In the genomic region with DNA sequence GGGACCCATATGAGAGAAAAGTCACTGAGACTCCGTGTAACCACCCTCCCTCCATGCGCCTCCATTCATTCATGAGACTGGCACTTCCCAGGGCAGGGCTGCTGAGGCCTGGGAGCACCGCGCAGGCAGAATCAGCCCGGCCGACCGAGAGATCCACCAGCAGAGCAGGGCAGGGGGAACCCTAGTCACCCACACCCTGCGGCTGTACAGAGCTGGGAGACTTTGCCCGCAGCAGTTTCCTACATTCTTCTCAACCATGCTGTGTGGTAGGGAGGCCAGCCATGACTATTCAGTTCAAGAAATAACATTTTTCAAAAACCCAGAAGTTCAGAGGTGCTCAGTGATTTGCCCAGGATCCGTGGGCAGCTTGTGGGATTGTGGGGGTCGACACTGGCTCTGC, we compare ENCODE assay signal across 19 cellular contexts.
DNase-seq lines count a peak whose midpoint lies in the region; ATAC-seq and TF ChIP-seq lines count a peak whose summit lies in the region.
"Had no signal": no experiment of that assay in that cellular context is flagged by ENCODE, and none has a peak within 500 bp of the region (broad histone marks: within the 10 kb centered on the region; RNA-seq: fewer than 3 reads in every experiment).

No MANE protein-coding gene starts in this region.

- no peak overlapping the region for H3K4me3 Mint-ChIP-seq in stimulated activated naive CD8-positive, alpha-beta T cell treated with anti-CD3 and anti-CD28 coated beads, Interleukin-15, amount 100 ng/mL, for 72 hours
- H3K4me3 Mint-ChIP-seq in CD8-positive, alpha-beta T cell: no peak overlapping the region
- H3K4me3 Mint-ChIP-seq: activated CD4-positive, alpha-beta T cell treated with anti-CD3 and anti-CD28 coated beads, Interleukin-2, amount 10 ng/mL, durations not matched to agents 7 days and 5 days; activated naive CD4-positive, alpha-beta T cell treated with anti-CD3 and anti-CD28 coated beads, Interleukin-2, amount 10 ng/mL, durations not matched to agents 7 days and 5 days; IgD-negative memory B cell; naive B cell had no signal

- H3K9me3 ChIP-seq in right atrium auricular region: no peaks in the 10 kb centered on the region
- no peaks in the 10 kb centered on the region for H3K9me3 ChIP-seq in psoas muscle
- H3K9me3 ChIP-seq in gastroesophageal sphincter: no peaks in the 10 kb centered on the region
- H3K9me3 ChIP-seq in CD8-positive, alpha-beta T cell (ENCODE audit: low read length): no peaks in the 10 kb centered on the region
- H3K9me3 ChIP-seq in MM.1S (replicated peaks; ENCODE audit: insufficient read depth, low read length): no peaks in the 10 kb centered on the region
- H3K9me3 ChIP-seq: spleen, thoracic aorta had no signal

- H3K27me3 ChIP-seq in right atrium auricular region: no peaks in the 10 kb centered on the region
- peaks cover 0 to 1% (median 0%) of the 10 kb centered on the region in 3 donors for H3K27me3 ChIP-seq in psoas muscle (ENCODE audit: insufficient read depth in 3 of 3, low read length in 2 of 3)
- H3K27me3 ChIP-seq in gastroesophageal sphincter: no peaks in the 10 kb centered on the region
- no peaks in the 10 kb centered on the region for H3K27me3 ChIP-seq in CD8-positive, alpha-beta T cell (ENCODE audit: insufficient read depth, low read length)
- peaks cover 74% of the 10 kb centered on the region for H3K27me3 ChIP-seq in MM.1S (replicated peaks; ENCODE audit: insufficient read depth, low read length)
- H3K27me3 ChIP-seq: foreskin keratinocyte, spleen had no signal

- no peak overlapping the region for H2AFZ ChIP-seq in MM.1S (ENCODE audit: low read length)
- H2AFZ ChIP-seq: parathyroid adenoma had no signal

- POLR2A ChIA-PET in CD8-positive, alpha-beta T cell (lab: Charles Lee): no interaction called here

- no peak for DNase-seq in stimulated activated naive CD8-positive, alpha-beta T cell treated with anti-CD3 and anti-CD28 coated beads, Interleukin-15, Interleukin-2, amounts not matched to agents 100 U/mL and 50 U/mL, for 24 hours
- no peak for DNase-seq in stimulated activated naive CD8-positive, alpha-beta T cell treated with anti-CD3 and anti-CD28 coated beads, Interleukin-15, amount 100 ng/mL, for 72 hours
- DNase-seq in right atrium auricular region (ENCODE audit: low spot score): no peak
- no peak for DNase-seq in psoas muscle
- DNase-seq in CD8-positive, alpha-beta T cell: no peak
- no peak for DNase-seq in MM.1S
- no peak for DNase-seq in NCI-H1417 (lab: John Stamatoyannopoulos, UW)
- DNase-seq: activated CD4-positive, alpha-beta T cell treated with anti-CD3 and anti-CD28 coated beads, Interleukin-2, amount 10 ng/mL, durations not matched to agents 7 days and 5 days; activated naive CD4-positive, alpha-beta T cell treated with anti-CD3 and anti-CD28 coated beads, Interleukin-2, amount 10 ng/mL, durations not matched to agents 7 days and 5 days; foreskin keratinocyte; naive B cell; NCI-H1694; spleen had no signal

- no peaks in the 10 kb centered on the region for H3K9me3 Mint-ChIP-seq in stimulated activated naive CD8-positive, alpha-beta T cell treated with anti-CD3 and anti-CD28 coated beads, Interleukin-15, amount 100 ng/mL, for 72 hours
- H3K9me3 Mint-ChIP-seq in CD8-positive, alpha-beta T cell: no peaks in the 10 kb centered on the region
- H3K9me3 Mint-ChIP-seq: activated CD4-positive, alpha-beta T cell treated with anti-CD3 and anti-CD28 coated beads, Interleukin-2, amount 10 ng/mL, durations not matched to agents 7 days and 5 days; activated naive CD4-positive, alpha-beta T cell treated with anti-CD3 and anti-CD28 coated beads, Interleukin-2, amount 10 ng/mL, durations not matched to agents 7 days and 5 days; IgD-negative memory B cell had no signal

- no peaks in the 10 kb centered on the region for H3F3A ChIP-seq in MM.1S (ENCODE audit: insufficient read depth, low read length)

- H3K27me3 Mint-ChIP-seq in stimulated activated naive CD8-positive, alpha-beta T cell treated with anti-CD3 and anti-CD28 coated beads, Interleukin-15, amount 100 ng/mL, for 72 hours: no peaks in the 10 kb centered on the region
- H3K27me3 Mint-ChIP-seq in CD8-positive, alpha-beta T cell (ENCODE audit: low read depth): no peaks in the 10 kb centered on the region
- H3K27me3 Mint-ChIP-seq: activated CD4-positive, alpha-beta T cell treated with anti-CD3 and anti-CD28 coated beads, Interleukin-2, amount 10 ng/mL, durations not matched to agents 7 days and 5 days; activated naive CD4-positive, alpha-beta T cell treated with anti-CD3 and anti-CD28 coated beads, Interleukin-2, amount 10 ng/mL, durations not matched to agents 7 days and 5 days; CD4-positive, CD25-positive, alpha-beta regulatory T cell; IgD-negative memory B cell; naive B cell had no signal

- no peak overlapping the region for H3K4me2 ChIP-seq in MM.1S (ENCODE audit: low read depth, low read length)

- ATAC-seq in stimulated activated naive CD8-positive, alpha-beta T cell treated with anti-CD3 and anti-CD28 coated beads, Interleukin-15, Interleukin-2, amounts not matched to agents 100 U/mL and 50 U/mL, for 24 hours: peak; percentile 35
- ATAC-seq in stimulated activated naive CD8-positive, alpha-beta T cell treated with anti-CD3 and anti-CD28 coated beads, Interleukin-15, amount 100 ng/mL, for 72 hours: no peak
- ATAC-seq in psoas muscle (peak; percentile 6 to 32 (median 22)), gastroesophageal sphincter (no peak)
- no peak for ATAC-seq in CD8-positive, alpha-beta T cell

- no peak for TF ChIP-seq CTCF in right atrium auricular region (IDR thresholded peaks at IDR 0.05)
- no peak for TF ChIP-seq CTCF in psoas muscle (IDR thresholded peaks at IDR 0.05)
- TF ChIP-seq CTCF in gastroesophageal sphincter (IDR thresholded peaks at IDR 0.05): no peak
- no peak for TF ChIP-seq CTCF in CD8-positive, alpha-beta T cell (IDR thresholded peaks at IDR 0.05)
- no peak for TF ChIP-seq CTCF in MM.1S (IDR thresholded peaks at IDR 0.05; ENCODE audit: low read length)

- H3K36me3 ChIP-seq in right atrium auricular region (no peaks in the 10 kb centered on the region), psoas muscle (ENCODE audit: insufficient read depth in 1 of 2, low read depth in 1 of 2) (no peaks in the 10 kb centered on the region), gastroesophageal sphincter (no peaks in the 10 kb centered on the region), MM.1S (replicated peaks; ENCODE audit: insufficient read depth, low read length) (no peaks in the 10 kb centered on the region)
- H3K36me3 ChIP-seq in CD8-positive, alpha-beta T cell (ENCODE audit: insufficient read depth, low read length): no peaks in the 10 kb centered on the region
- H3K36me3 ChIP-seq: thoracic aorta had no signal

- intact Hi-C loops in psoas muscle (cut with DNase I): loop anchor here in 1 of 2 donors (5.0 kb wide), 2 partner anchors 37 to 47 kb away; no protein-coding TSS in a partner anchor
- intact Hi-C loops in CD8-positive, alpha-beta T cell (cut with DNase I, micrococcal nuclease): no loop called here

- no peak for TF ChIP-seq POLR2A in gastroesophageal sphincter (IDR thresholded peaks at IDR 0.05)

- H3K27ac ChIP-seq in right atrium auricular region (peak overlapping the region; percentile 66 to 83), psoas muscle (peak overlapping the region; percentile 59), gastroesophageal sphincter (no peak overlapping the region), MM.1S (ENCODE audit: low read length) (no peak overlapping the region)
- H3K27ac ChIP-seq in CD8-positive, alpha-beta T cell (ENCODE audit: low read depth, low read length): no peak overlapping the region
- H3K27ac ChIP-seq: epithelial cell of prostate, foreskin keratinocyte, parathyroid adenoma had no signal

- peak overlapping the region in 1 of 2 donors; percentile 48 for H3K27ac Mint-ChIP-seq in stimulated activated naive CD8-positive, alpha-beta T cell treated with anti-CD3 and anti-CD28 coated beads, Interleukin-15, amount 100 ng/mL, for 72 hours
- no peak overlapping the region for H3K27ac Mint-ChIP-seq in CD8-positive, alpha-beta T cell
- H3K27ac Mint-ChIP-seq: activated CD4-positive, alpha-beta T cell treated with anti-CD3 and anti-CD28 coated beads, Interleukin-2, amount 10 ng/mL, durations not matched to agents 7 days and 5 days; activated naive CD4-positive, alpha-beta T cell treated with anti-CD3 and anti-CD28 coated beads, Interleukin-2, amount 10 ng/mL, durations not matched to agents 7 days and 5 days; IgD-negative memory B cell had no signal

- no peaks in the 10 kb centered on the region for H3K9me2 ChIP-seq in MM.1S (replicated peaks; ENCODE audit: insufficient read depth, low read length)

- H3K79me2 ChIP-seq in MM.1S (ENCODE audit: low read length): no peaks in the 10 kb centered on the region
- H3K79me2 ChIP-seq: parathyroid adenoma had no signal

- no peak overlapping the region for H3K4me3 ChIP-seq in right atrium auricular region
- H3K4me3 ChIP-seq in psoas muscle: no peak overlapping the region
- H3K4me3 ChIP-seq in gastroesophageal sphincter: no peak overlapping the region
- H3K4me3 ChIP-seq in CD8-positive, alpha-beta T cell (ENCODE audit: low read depth, low read length): no peak overlapping the region
- H3K4me3 ChIP-seq in MM.1S (ENCODE audit: low read length): no peak overlapping the region
- H3K4me3 ChIP-seq: spleen had no signal

- H3K4me1 Mint-ChIP-seq in stimulated activated naive CD8-positive, alpha-beta T cell treated with anti-CD3 and anti-CD28 coated beads, Interleukin-15, amount 100 ng/mL, for 72 hours: peaks cover 55% of the 10 kb centered on the region
- H3K4me1 Mint-ChIP-seq in CD8-positive, alpha-beta T cell (ENCODE audit: low read depth): peaks cover 24% of the 10 kb centered on the region

- no peaks in the 10 kb centered on the region for H4K20me1 ChIP-seq in MM.1S (ENCODE audit: insufficient read depth, low read length)

- peaks cover 13% of the 10 kb centered on the region for H3K36me3 Mint-ChIP-seq in CD8-positive, alpha-beta T cell
- H3K36me3 Mint-ChIP-seq: activated naive CD4-positive, alpha-beta T cell treated with anti-CD3 and anti-CD28 coated beads, Interleukin-2, amount 10 ng/mL, durations not matched to agents 7 days and 5 days had no signal

- WGBS in psoas muscle, 3 donors: 81 to 89% (median 84%) methylated on average over 11 of the region's 11 CpGs
- WGBS in gastroesophageal sphincter (ENCODE audit: low coverage in 1 of 2), 2 donors: 100% methylated on average over 3 of the region's 11 CpGs; no CpG with 5 or more reads in 1 of the 2 donors

- no peak for TF ChIP-seq EP300 in gastroesophageal sphincter (IDR thresholded peaks at IDR 0.05)

- peaks cover 0 to 43% of the 10 kb centered on the region in 2 donors for H3K4me1 ChIP-seq in right atrium auricular region
- H3K4me1 ChIP-seq in psoas muscle: peaks cover 38% of the 10 kb centered on the region
- peaks cover 0 to 20% (median 0%) of the 10 kb centered on the region in 3 donors for H3K4me1 ChIP-seq in gastroesophageal sphincter
- H3K4me1 ChIP-seq in CD8-positive, alpha-beta T cell (ENCODE audit: insufficient read depth, low read length): peaks cover 22% of the 10 kb centered on the region
- no peaks in the 10 kb centered on the region for H3K4me1 ChIP-seq in MM.1S (ENCODE audit: low read length)
- H3K4me1 ChIP-seq: foreskin keratinocyte, parathyroid adenoma had no signal

- H3K9ac ChIP-seq in MM.1S (ENCODE audit: low read length): no peak overlapping the region
- H3K9ac ChIP-seq: parathyroid adenoma had no signal

- CTCF ChIA-PET in CD8-positive, alpha-beta T cell (lab: Charles Lee): interaction anchor here (1.5 kb wide), 1 partner anchor 14 kb away, joined by 3 read pairs; no protein-coding TSS in a partner anchor

Comparison
In these comparisons a context has a peak if more than half of its experiments do, and no peak if none do; other contexts are left out.
1. ATAC-seq: peak in stimulated activated naive CD8-positive, alpha-beta T cell treated with anti-CD3 and anti-CD28 coated beads, Interleukin-15, Interleukin-2, amounts not matched to agents 100 U/mL and 50 U/mL, for 24 hours (single experiment) and psoas muscle (4 of 4); none in stimulated activated naive CD8-positive, alpha-beta T cell treated with anti-CD3 and anti-CD28 coated beads, Interleukin-15, amount 100 ng/mL, for 72 hours (single experiment), gastroesophageal sphincter (single experiment) and CD8-positive, alpha-beta T cell (single experiment).
2. H3K27ac ChIP-seq: peak in right atrium auricular region (2 of 2) and psoas muscle (single experiment); none in gastroesophageal sphincter (0 of 4), CD8-positive, alpha-beta T cell (single experiment) and MM.1S (single experiment).